ENCODE assay signal across 2 cellular contexts in the genomic region with DNA sequence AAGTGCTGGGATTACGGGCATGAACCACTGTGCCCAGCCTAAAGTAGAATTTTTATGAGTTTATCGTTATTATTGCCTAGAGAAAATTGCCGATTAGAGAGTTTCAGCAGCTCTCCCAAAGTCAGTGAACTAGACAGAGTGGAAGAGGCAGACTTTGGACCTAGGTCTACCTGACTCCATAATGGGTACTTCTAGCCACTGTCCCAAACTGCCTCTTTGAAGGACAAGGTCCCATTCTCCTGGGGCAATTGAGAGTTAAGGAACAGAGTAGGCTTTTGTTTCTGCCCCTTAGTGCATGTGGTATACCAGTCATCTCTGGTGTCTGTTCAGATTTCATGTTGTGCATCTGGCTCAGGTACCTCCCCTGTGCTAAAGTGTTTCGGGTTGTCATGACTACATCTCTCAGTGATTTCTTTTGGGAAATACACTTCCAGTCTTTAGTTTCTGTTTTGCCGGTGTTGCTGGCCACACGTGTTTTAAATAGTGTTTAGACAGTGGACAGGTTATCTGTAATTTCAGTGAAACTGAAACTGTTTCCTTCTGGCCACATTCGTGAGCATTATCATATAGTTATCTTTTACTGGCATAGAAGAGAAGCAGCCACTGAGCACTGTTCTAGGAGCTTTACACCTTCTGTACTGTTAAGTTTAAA.
TF ChIP-seq lines count a peak whose summit lies in the region.

No MANE protein-coding gene starts in this region.

TF ChIP-seq in endothelial cell of umbilical vein, 7 proteins besides CTCF, POLR2A, EP300 and RAD21 (continued from another document):
- TF ChIP-seq, protein P1, sequence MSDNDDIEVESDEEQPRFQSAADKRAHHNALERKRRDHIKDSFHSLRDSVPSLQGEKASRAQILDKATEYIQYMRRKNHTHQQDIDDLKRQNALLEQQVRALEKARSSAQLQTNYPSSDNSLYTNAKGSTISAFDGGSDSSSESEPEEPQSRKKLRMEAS (IDR thresholded peaks at IDR 0.05; ENCODE audit: insufficient read depth, insufficient read length), result no peak
- TF ChIP-seq JUN (IDR thresholded peaks at IDR 0.05; ENCODE audit: borderline replicate concordance, insufficient read depth, insufficient read length, low read depth), result no peak
- no peak for TF ChIP-seq FOS (IDR thresholded peaks at IDR 0.05; ENCODE audit: borderline replicate concordance, insufficient read depth, low read length)
- no peak for TF ChIP-seq GATA2 (IDR thresholded peaks at IDR 0.05; ENCODE audit: insufficient read depth, insufficient read length, low read depth, low read length)
- TF ChIP-seq POLR2AphosphoS5 (IDR thresholded peaks at IDR 0.05; ENCODE audit: insufficient read depth, low read depth, low read length), result no peak

TF ChIP-seq in GM23338, 12 proteins besides CTCF, POLR2A, EP300 and RAD21 (continued from another document):
- TF ChIP-seq, protein P2, sequence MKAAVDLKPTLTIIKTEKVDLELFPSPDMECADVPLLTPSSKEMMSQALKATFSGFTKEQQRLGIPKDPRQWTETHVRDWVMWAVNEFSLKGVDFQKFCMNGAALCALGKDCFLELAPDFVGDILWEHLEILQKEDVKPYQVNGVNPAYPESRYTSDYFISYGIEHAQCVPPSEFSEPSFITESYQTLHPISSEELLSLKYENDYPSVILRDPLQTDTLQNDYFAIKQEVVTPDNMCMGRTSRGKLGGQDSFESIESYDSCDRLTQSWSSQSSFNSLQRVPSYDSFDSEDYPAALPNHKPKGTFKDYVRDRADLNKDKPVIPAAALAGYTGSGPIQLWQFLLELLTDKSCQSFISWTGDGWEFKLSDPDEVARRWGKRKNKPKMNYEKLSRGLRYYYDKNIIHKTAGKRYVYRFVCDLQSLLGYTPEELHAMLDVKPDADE (IDR thresholded peaks at IDR 0.05), result no peak
- no peak for TF ChIP-seq JUNB (IDR thresholded peaks at IDR 0.05; ENCODE audit: unreplicated experiment)
- TF ChIP-seq ZNF114 (CRISPR knock-in tag; IDR thresholded peaks at IDR 0.05), result no peak
- no peak for TF ChIP-seq ZNF331 (CRISPR knock-in tag; IDR thresholded peaks at IDR 0.05; ENCODE audit: low read depth)
- TF ChIP-seq EZH2 (IDR thresholded peaks at IDR 0.05; ENCODE audit: low read depth, unreplicated experiment), result no peak
- no peak for TF ChIP-seq CREB1 (CRISPR knock-in tag; IDR thresholded peaks at IDR 0.05; ENCODE audit: low read depth)
- TF ChIP-seq, protein P3, sequence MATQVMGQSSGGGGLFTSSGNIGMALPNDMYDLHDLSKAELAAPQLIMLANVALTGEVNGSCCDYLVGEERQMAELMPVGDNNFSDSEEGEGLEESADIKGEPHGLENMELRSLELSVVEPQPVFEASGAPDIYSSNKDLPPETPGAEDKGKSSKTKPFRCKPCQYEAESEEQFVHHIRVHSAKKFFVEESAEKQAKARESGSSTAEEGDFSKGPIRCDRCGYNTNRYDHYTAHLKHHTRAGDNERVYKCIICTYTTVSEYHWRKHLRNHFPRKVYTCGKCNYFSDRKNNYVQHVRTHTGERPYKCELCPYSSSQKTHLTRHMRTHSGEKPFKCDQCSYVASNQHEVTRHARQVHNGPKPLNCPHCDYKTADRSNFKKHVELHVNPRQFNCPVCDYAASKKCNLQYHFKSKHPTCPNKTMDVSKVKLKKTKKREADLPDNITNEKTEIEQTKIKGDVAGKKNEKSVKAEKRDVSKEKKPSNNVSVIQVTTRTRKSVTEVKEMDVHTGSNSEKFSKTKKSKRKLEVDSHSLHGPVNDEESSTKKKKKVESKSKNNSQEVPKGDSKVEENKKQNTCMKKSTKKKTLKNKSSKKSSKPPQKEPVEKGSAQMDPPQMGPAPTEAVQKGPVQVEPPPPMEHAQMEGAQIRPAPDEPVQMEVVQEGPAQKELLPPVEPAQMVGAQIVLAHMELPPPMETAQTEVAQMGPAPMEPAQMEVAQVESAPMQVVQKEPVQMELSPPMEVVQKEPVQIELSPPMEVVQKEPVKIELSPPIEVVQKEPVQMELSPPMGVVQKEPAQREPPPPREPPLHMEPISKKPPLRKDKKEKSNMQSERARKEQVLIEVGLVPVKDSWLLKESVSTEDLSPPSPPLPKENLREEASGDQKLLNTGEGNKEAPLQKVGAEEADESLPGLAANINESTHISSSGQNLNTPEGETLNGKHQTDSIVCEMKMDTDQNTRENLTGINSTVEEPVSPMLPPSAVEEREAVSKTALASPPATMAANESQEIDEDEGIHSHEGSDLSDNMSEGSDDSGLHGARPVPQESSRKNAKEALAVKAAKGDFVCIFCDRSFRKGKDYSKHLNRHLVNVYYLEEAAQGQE (IDR thresholded peaks at IDR 0.05; ENCODE audit: unreplicated experiment), result no peak
- TF ChIP-seq, protein P4, sequence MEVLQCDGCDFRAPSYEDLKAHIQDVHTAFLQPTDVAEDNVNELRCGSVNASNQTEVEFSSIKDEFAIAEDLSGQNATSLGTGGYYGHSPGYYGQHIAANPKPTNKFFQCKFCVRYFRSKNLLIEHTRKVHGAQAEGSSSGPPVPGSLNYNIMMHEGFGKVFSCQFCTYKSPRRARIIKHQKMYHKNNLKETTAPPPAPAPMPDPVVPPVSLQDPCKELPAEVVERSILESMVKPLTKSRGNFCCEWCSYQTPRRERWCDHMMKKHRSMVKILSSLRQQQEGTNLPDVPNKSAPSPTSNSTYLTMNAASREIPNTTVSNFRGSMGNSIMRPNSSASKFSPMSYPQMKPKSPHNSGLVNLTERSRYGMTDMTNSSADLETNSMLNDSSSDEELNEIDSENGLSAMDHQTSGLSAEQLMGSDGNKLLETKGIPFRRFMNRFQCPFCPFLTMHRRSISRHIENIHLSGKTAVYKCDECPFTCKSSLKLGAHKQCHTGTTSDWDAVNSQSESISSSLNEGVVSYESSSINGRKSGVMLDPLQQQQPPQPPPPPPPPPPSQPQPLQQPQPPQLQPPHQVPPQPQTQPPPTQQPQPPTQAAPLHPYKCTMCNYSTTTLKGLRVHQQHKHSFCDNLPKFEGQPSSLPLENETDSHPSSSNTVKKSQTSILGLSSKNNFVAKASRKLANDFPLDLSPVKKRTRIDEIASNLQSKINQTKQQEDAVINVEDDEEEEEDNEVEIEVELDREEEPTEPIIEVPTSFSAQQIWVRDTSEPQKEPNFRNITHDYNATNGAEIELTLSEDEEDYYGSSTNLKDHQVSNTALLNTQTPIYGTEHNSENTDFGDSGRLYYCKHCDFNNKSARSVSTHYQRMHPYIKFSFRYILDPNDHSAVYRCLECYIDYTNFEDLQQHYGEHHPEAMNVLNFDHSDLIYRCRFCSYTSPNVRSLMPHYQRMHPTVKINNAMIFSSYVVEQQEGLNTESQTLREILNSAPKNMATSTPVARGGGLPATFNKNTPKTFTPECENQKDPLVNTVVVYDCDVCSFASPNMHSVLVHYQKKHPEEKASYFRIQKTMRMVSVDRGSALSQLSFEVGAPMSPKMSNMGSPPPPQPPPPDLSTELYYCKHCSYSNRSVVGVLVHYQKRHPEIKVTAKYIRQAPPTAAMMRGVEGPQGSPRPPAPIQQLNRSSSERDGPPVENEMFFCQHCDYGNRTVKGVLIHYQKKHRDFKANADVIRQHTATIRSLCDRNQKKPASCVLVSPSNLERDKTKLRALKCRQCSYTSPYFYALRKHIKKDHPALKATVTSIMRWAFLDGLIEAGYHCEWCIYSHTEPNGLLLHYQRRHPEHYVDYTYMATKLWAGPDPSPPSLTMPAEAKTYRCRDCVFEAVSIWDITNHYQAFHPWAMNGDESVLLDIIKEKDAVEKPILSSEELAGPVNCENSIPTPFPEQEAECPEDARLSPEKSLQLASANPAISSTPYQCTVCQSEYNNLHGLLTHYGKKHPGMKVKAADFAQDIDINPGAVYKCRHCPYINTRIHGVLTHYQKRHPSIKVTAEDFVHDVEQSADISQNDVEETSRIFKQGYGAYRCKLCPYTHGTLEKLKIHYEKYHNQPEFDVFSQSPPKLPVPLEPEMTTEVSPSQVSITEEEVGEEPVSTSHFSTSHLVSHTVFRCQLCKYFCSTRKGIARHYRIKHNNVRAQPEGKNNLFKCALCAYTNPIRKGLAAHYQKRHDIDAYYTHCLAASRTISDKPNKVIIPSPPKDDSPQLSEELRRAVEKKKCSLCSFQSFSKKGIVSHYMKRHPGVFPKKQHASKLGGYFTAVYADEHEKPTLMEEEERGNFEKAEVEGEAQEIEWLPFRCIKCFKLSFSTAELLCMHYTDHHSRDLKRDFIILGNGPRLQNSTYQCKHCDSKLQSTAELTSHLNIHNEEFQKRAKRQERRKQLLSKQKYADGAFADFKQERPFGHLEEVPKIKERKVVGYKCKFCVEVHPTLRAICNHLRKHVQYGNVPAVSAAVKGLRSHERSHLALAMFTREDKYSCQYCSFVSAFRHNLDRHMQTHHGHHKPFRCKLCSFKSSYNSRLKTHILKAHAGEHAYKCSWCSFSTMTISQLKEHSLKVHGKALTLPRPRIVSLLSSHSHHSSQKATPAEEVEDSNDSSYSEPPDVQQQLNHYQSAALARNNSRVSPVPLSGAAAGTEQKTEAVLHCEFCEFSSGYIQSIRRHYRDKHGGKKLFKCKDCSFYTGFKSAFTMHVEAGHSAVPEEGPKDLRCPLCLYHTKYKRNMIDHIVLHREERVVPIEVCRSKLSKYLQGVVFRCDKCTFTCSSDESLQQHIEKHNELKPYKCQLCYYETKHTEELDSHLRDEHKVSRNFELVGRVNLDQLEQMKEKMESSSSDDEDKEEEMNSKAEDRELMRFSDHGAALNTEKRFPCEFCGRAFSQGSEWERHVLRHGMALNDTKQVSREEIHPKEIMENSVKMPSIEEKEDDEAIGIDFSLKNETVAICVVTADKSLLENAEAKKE (CRISPR knock-in tag; IDR thresholded peaks at IDR 0.05), result no peak
- no peak for TF ChIP-seq POLR2AphosphoS5 (IDR thresholded peaks at IDR 0.05; ENCODE audit: low read depth)
